Comparison of ENCODE assay signal across 8 cellular contexts in genomic region chr1:153957744-153958110, GRCh38. TPM values are rescaled to one million over a fixed set of nuclear protein-coding genes. Genes with fewer than 3 reads are reported as not detected.
DNase-seq lines count a peak whose midpoint lies in the region; ATAC-seq, FAIRE-seq and TF ChIP-seq lines count a peak whose summit lies in the region.

No MANE protein-coding gene starts in this region.

- ATAC-seq in GM23338 (peak; percentile 21), body of pancreas (no peak), HepG2 (peak; percentile 19), GM21529 (IDR thresholded peaks at IDR 0.05; ENCODE audit: unreplicated experiment) (no peak), GM18873 (IDR thresholded peaks at IDR 0.05; ENCODE audit: low FRiP score, unreplicated experiment) (no peak)

- POLR2A ChIA-PET in OCI-LY7 (lab: Charles Lee): interaction anchor here (2.5 kb wide), 1 partner anchor 9 kb away, joined by 16 read pairs; the partner anchor contains the start of gene CREB3L4
- POLR2A ChIA-PET in HepG2 (lab: Yijun Ruan, JAX): interaction anchor here (1.0 to 7.0 kb wide), 6 partner anchors 9 to 33 kb away, joined by 3 to 89 read pairs (median 14); partner anchors contain the start of genes CREB3L4, DENND4B, JTB and RAB13

- no peaks in the 10 kb centered on the region for H3K9me2 ChIP-seq in GM23338 (ENCODE audit: insufficient read depth)
- no peaks in the 10 kb centered on the region for H3K9me2 ChIP-seq in OCI-LY7 (ENCODE audit: insufficient read depth, low read length)

- H3K4me3 Mint-ChIP-seq in GM23338: peak overlapping the region; percentile 99

- H3K4me1 ChIP-seq in GM23338 (ENCODE audit: insufficient read depth): peaks cover 29% of the 10 kb centered on the region
- peaks cover 43% of the 10 kb centered on the region for H3K4me1 ChIP-seq in OCI-LY7 (ENCODE audit: insufficient read depth, low read length, poor library complexity, severe bottlenecking)
- peaks cover 52% of the 10 kb centered on the region for H3K4me1 ChIP-seq in body of pancreas
- H3K4me1 ChIP-seq in HepG2 (ENCODE audit: insufficient read depth, low read length): peaks cover 70% of the 10 kb centered on the region

- TF ChIP-seq POLR2A in GM12891 (IDR thresholded peaks at IDR 0.05; ENCODE audit: low read depth, low read length) (peak; percentile 85), body of pancreas (IDR thresholded peaks at IDR 0.05) (no peak), HepG2 (IDR thresholded peaks at IDR 0.05; ENCODE audit: insufficient read depth in 1 of 2, low read depth in 2 of 2, low read length in 2 of 2) (no peak)

- H3K9me3 ChIP-seq in OCI-LY7 (ENCODE audit: low read length) (no peaks in the 10 kb centered on the region), body of pancreas (no peaks in the 10 kb centered on the region), HepG2 (ENCODE audit: low read length) (no peaks in the 10 kb centered on the region)

- no peak for TF ChIP-seq RAD21 in HepG2 (CRISPR knock-in tag; IDR thresholded peaks at IDR 0.05)

- H3K4me1 Mint-ChIP-seq in GM23338: peaks cover 44% of the 10 kb centered on the region

- peaks cover 30% of the 10 kb centered on the region for H3K27me3 Mint-ChIP-seq in GM23338 (ENCODE audit: insufficient read depth, low read depth, poor library complexity)

- H4K20me1 ChIP-seq in GM23338 (replicated peaks; ENCODE audit: insufficient read depth): peaks cover 28% of the 10 kb centered on the region
- H4K20me1 ChIP-seq in OCI-LY7 (ENCODE audit: insufficient read depth, low read length): peaks cover 18% of the 10 kb centered on the region
- peaks cover 7% of the 10 kb centered on the region; the same call in 1 of the 2 replicates for H4K20me1 ChIP-seq in HepG2 (ENCODE audit: insufficient read depth, low read length)

- H3K36me3 ChIP-seq in GM23338 (ENCODE audit: insufficient read depth): peaks cover 14% of the 10 kb centered on the region
- peaks cover 35% of the 10 kb centered on the region for H3K36me3 ChIP-seq in OCI-LY7 (ENCODE audit: insufficient read depth, low read length)
- peaks cover 0 to 4% of the 10 kb centered on the region in 2 donors for H3K36me3 ChIP-seq in body of pancreas (replicated peaks in 1 of 2; ENCODE audit: insufficient read depth in 1 of 2, low read depth in 2 of 2)
- peaks cover 0 to 17% of the 10 kb centered on the region in 2 experiments; a peak in 4 of 5 replicates for H3K36me3 ChIP-seq in HepG2 (replicated peaks in 1 of 2; ENCODE audit: control insufficient read depth in 1 of 2, insufficient read depth in 2 of 2, low read length in 2 of 2)

- no peak for DNase-seq in GM12891 (ENCODE audit: insufficient read length, low spot score)
- peak; percentile 63 for DNase-seq in GM23338 (ENCODE audit: low spot score)
- peak; percentile 62 for DNase-seq in OCI-LY7 (ENCODE audit: low spot score)
- no peak for DNase-seq in body of pancreas
- DNase-seq in HepG2 (ENCODE audit: low spot score): no peak

- intact Hi-C loops in OCI-LY7 (cut with micrococcal nuclease; ENCODE audit: unreplicated experiment) (loop anchor here (1.0 kb wide), 1 partner anchor 11 kb away; the partner anchor contains the start of gene DENND4B), body of pancreas (cut with DNase I) (no loop called here), HepG2 (cut with micrococcal nuclease; ENCODE audit: unreplicated experiment) (loop anchor here (5.0 kb wide), 1 partner anchor 35 kb away; the partner anchor contains the start of gene GATAD2B)

- peaks cover 69% of the 10 kb centered on the region for H3K79me2 ChIP-seq in GM23338 (replicated peaks; ENCODE audit: insufficient read depth)
- H3K79me2 ChIP-seq in OCI-LY7 (ENCODE audit: insufficient read depth, low read depth, low read length): peaks cover 48% of the 10 kb centered on the region
- peaks cover 55% of the 10 kb centered on the region for H3K79me2 ChIP-seq in HepG2 (ENCODE audit: insufficient read depth, low read length)

- FAIRE-seq in GM12891 (lab: Jason Lieb, UNC): peak; percentile 95
- FAIRE-seq in HepG2 (lab: Jason Lieb, UNC): no peak

- H3K9me3 Mint-ChIP-seq in GM23338: peaks cover 3% of the 10 kb centered on the region; the same call in 2 of the 3 replicates

- in situ Hi-C loops in HepG2 (cut with HindIII; ENCODE audit: extremely low pct_ligation_motif_present, low pct_unique_long_range_greater_than_20kb): no loop called here

- peak overlapping the region; percentile 98 for H3K27ac Mint-ChIP-seq in GM23338

- CTCF ChIA-PET in OCI-LY7 (lab: Charles Lee; ENCODE audit: unreplicated experiment): no interaction called here
- CTCF ChIA-PET in HepG2 (lab: Yijun Ruan, JAX; ENCODE audit: low intra/inter-chr PET ratio, low total read pairs): interaction anchor here (0.8 kb wide), 1 partner anchor 9 kb away, joined by 3 read pairs; no protein-coding TSS in a partner anchor

- H3K9ac ChIP-seq in HepG2 (ENCODE audit: insufficient read depth, low read depth, low read length): peak overlapping the region; percentile 85

- H2AFZ ChIP-seq in GM23338 (0 out of 2 replicates have a peak overlapping the region, but pooled peaks have one; percentile 7), OCI-LY7 (ENCODE audit: low read length) (peak overlapping the region; percentile 16; the same call in 1 of the 2 replicates), HepG2 (ENCODE audit: low read length) (no peak overlapping the region)

- H3K27me3 ChIP-seq in GM23338 (ENCODE audit: insufficient read depth): no peaks in the 10 kb centered on the region
- no peaks in the 10 kb centered on the region for H3K27me3 ChIP-seq in body of pancreas
- H3K27me3 ChIP-seq in HepG2 (ENCODE audit: control insufficient read depth in 1 of 2, insufficient read depth in 2 of 2, low read length in 2 of 2): peaks cover 0 to 7% of the 10 kb centered on the region in 2 experiments; a peak in 1 of 5 replicates

- peaks cover 42% of the 10 kb centered on the region for H3K36me3 Mint-ChIP-seq in GM23338 (ENCODE audit: low read depth)

- 1 to 2% methylated on average over 13 of the region's 13 CpGs for WGBS in body of pancreas, 2 donors
- WGBS in HepG2 (ENCODE audit: low lambda C conversion rate): under 1% methylated on average over 12 of the region's 13 CpGs

- H3K4me3 ChIP-seq in GM23338: peak overlapping the region; percentile 98
- H3K4me3 ChIP-seq in OCI-LY7 (ENCODE audit: low read depth, low read length, poor library complexity, severe bottlenecking): peak overlapping the region; percentile 87
- H3K4me3 ChIP-seq in body of pancreas: peak overlapping the region; percentile 75 to 97
- peak overlapping the region; percentile 89 to 99 (median 92) for H3K4me3 ChIP-seq in HepG2 (replicated peaks in 1 of 3; ENCODE audit: insufficient read depth in 1 of 3, low read depth in 2 of 3, low read length in 3 of 3)

- H3K27ac ChIP-seq in GM23338 (ENCODE audit: low read depth): peak overlapping the region; percentile 93
- peak overlapping the region; percentile 74 for H3K27ac ChIP-seq in OCI-LY7 (ENCODE audit: low read depth, low read length, poor library complexity, severe bottlenecking)
- H3K27ac ChIP-seq in body of pancreas: peak overlapping the region; percentile 74 to 89 (median 82)
- peak overlapping the region; percentile 75 for H3K27ac ChIP-seq in HepG2 (ENCODE audit: extremely low read length, insufficient read depth, low read length)
- H3K27ac ChIP-seq in temporal lobe (ENCODE audit: low read depth, low read length): peak overlapping the region; percentile 85

- no peak for TF ChIP-seq EP300 in HepG2 (IDR thresholded peaks at IDR 0.05; ENCODE audit: low read depth in 2 of 2, low read length in 2 of 2)
- TF ChIP-seq EP300 in HepG2 (CRISPR knock-in tag; IDR thresholded peaks at IDR 0.05; ENCODE audit: borderline replicate concordance): no peak

- peak overlapping the region; percentile 99 for H3K4me2 ChIP-seq in GM23338
- H3K4me2 ChIP-seq in OCI-LY7 (ENCODE audit: low read length): peak overlapping the region; percentile 97
- peak overlapping the region; percentile 89 for H3K4me2 ChIP-seq in HepG2 (ENCODE audit: low read depth, low read length)

- peaks cover 31% of the 10 kb centered on the region for H3F3A ChIP-seq in GM23338 (replicated peaks; ENCODE audit: low read depth)

- TF ChIP-seq CTCF in GM23338 (conservative IDR thresholded peaks at IDR 0.05; ENCODE audit: low read depth in 2 of 2) (no peak), OCI-LY7 (conservative IDR thresholded peaks at IDR 0.05; ENCODE audit: low read length) (no peak), body of pancreas (IDR thresholded peaks at IDR 0.05) (no peak), HepG2 (CRISPR knock-in tag; IDR thresholded peaks at IDR 0.05) (no peak)

- BruUV-seq in OCI-LY7 (replicated peaks; lab: Mats Ljungman, UMichigan) (no TSS peak), HepG2 (replicated peaks; lab: Mats Ljungman, UMichigan) (no TSS peak)

RNA-seq across cellular contexts. Expression of gene CRTC2, which starts 0.7 kb away (rescaled TPM):
- polyA plus RNA-seq in GM12891 (2012; ENCODE audit: low read depth, missing spikeins): 55.7 TPM
- 7.4 and 10.6 TPM in 2 replicates for total RNA-seq in GM23338 (2014; rRNA removed; shearing (Covaris generic))
- polyA plus RNA-seq in GM23338 (2016; fragmentation: Nextera tagmentation; extraction: Ambion mirVana) (18.3 and 20.7 TPM in 2 replicates), HepG2 (2011; rRNA removed) (24.2 and 26.7 TPM in 2 replicates)
- total RNA-seq in OCI-LY7 (2014; rRNA removed; shearing (Covaris generic)): 15.6 and 29.1 TPM in 2 replicates
- total RNA-seq in OCI-LY7 (2022) (65.6 and 67.9 TPM in 2 replicates), body of pancreas (10 to 100 TPM; 15.2 to 15.8 TPM), HepG2 (2016; rRNA removed; fragmentation: Illumina TruSeq; extraction: Trizol) (4.0 and 6.1 TPM in 2 replicates), temporal lobe (2.7 TPM)
- total RNA-seq in HepG2 (2016; cell fraction: cytosol; rRNA removed; fragmentation: Illumina TruSeq; extraction: Trizol; ENCODE audit: low read depth): 3.0 and 4.2 TPM in 2 replicates
- total RNA-seq in HepG2 (2016; cell fraction: insoluble cytoplasmic fraction; rRNA removed; fragmentation: Illumina TruSeq; extraction: Trizol): 3.1 and 5.5 TPM in 2 replicates
- 5.2 and 6.7 TPM in 2 replicates for total RNA-seq in HepG2 (2016; cell fraction: membrane; rRNA removed; fragmentation: Illumina TruSeq; extraction: Trizol)
- total RNA-seq in HepG2 (2016; cell fraction: nucleus; rRNA removed; fragmentation: Illumina TruSeq; extraction: Trizol): 7.2 and 9.2 TPM in 2 replicates
- 10.1 and 12.6 TPM in 2 replicates for polyA plus RNA-seq in HepG2 (2011; cell fraction: cytosol; rRNA removed)
- polyA plus RNA-seq in HepG2 (2011; cell fraction: nucleus; rRNA removed): 47.3 and 47.5 TPM in 2 replicates
- polyA plus RNA-seq in HepG2 (2012): 14.5 and 18.4 TPM in 2 replicates
- polyA plus RNA-seq in HepG2 (2016; cell fraction: cytosol; fragmentation: Illumina TruSeq; extraction: Trizol; ENCODE audit: low read depth): 4.5 and 4.8 TPM in 2 replicates
- polyA plus RNA-seq in HepG2 (2016; cell fraction: insoluble cytoplasmic fraction; fragmentation: Illumina TruSeq; extraction: Trizol; ENCODE audit: low read depth): 9.2 and 10.0 TPM in 2 replicates
- polyA plus RNA-seq in HepG2 (2016; cell fraction: membrane; fragmentation: Illumina TruSeq; extraction: Trizol; ENCODE audit: low read depth): 9.6 and 10.4 TPM in 2 replicates
- polyA plus RNA-seq in HepG2 (2016; cell fraction: nucleus; fragmentation: Illumina TruSeq; extraction: Trizol; ENCODE audit: insufficient read depth, low read depth): 37.9 and 40.4 TPM in 2 replicates
- 40.4 and 54.2 TPM in 2 replicates for polyA minus RNA-seq in HepG2 (2011; rRNA and poly(A)+ RNA removed; ENCODE audit: low replicate concordance)
- 9.1 and 10.3 TPM in 2 replicates for polyA minus RNA-seq in HepG2 (2011; cell fraction: cytosol; rRNA and poly(A)+ RNA removed)
- polyA minus RNA-seq in HepG2 (2011; cell fraction: nucleus; rRNA and poly(A)+ RNA removed): 20.5 and 25.0 TPM in 2 replicates

RNA-seq across cellular contexts. Expression of gene SLC39A1, which starts 5.6 kb away (rescaled TPM):
- polyA plus RNA-seq in GM12891 (2012; ENCODE audit: low read depth, missing spikeins): 54.0 TPM
- 218 and 220 TPM in 2 replicates for total RNA-seq in GM23338 (2014; rRNA removed; shearing (Covaris generic))
- 87.3 and 91.3 TPM in 2 replicates for polyA plus RNA-seq in GM23338 (2016; fragmentation: Nextera tagmentation; extraction: Ambion mirVana)
- 44.2 and 45.5 TPM in 2 replicates for total RNA-seq in OCI-LY7 (2014; rRNA removed; shearing (Covaris generic))
- total RNA-seq in OCI-LY7 (2022): 32.7 and 41.6 TPM in 2 replicates
- total RNA-seq in body of pancreas: 10 to 100 TPM; 30.7 to 35.5 TPM
- 47.5 and 78.4 TPM in 2 replicates for total RNA-seq in HepG2 (2016; rRNA removed; fragmentation: Illumina TruSeq; extraction: Trizol)
- total RNA-seq in HepG2 (2016; cell fraction: cytosol; rRNA removed; fragmentation: Illumina TruSeq; extraction: Trizol; ENCODE audit: low read depth): 18.4 and 21.0 TPM in 2 replicates
- total RNA-seq in HepG2 (2016; cell fraction: insoluble cytoplasmic fraction; rRNA removed; fragmentation: Illumina TruSeq; extraction: Trizol): 44.8 and 83.0 TPM in 2 replicates
- 48.8 and 53.3 TPM in 2 replicates for total RNA-seq in HepG2 (2016; cell fraction: membrane; rRNA removed; fragmentation: Illumina TruSeq; extraction: Trizol)
- 62.5 and 68.3 TPM in 2 replicates for total RNA-seq in HepG2 (2016; cell fraction: nucleus; rRNA removed; fragmentation: Illumina TruSeq; extraction: Trizol)
- 71.2 and 80.5 TPM in 2 replicates for polyA plus RNA-seq in HepG2 (2011; rRNA removed)
- polyA plus RNA-seq in HepG2 (2011; cell fraction: cytosol; rRNA removed): 85.8 and 89.3 TPM in 2 replicates
- polyA plus RNA-seq in HepG2 (2011; cell fraction: nucleus; rRNA removed): 45.4 and 53.1 TPM in 2 replicates
- 45.9 and 65.4 TPM in 2 replicates for polyA plus RNA-seq in HepG2 (2012)
- polyA plus RNA-seq in HepG2 (2016; cell fraction: cytosol; fragmentation: Illumina TruSeq; extraction: Trizol; ENCODE audit: low read depth): 17.5 and 20.5 TPM in 2 replicates
- polyA plus RNA-seq in HepG2 (2016; cell fraction: insoluble cytoplasmic fraction; fragmentation: Illumina TruSeq; extraction: Trizol; ENCODE audit: low read depth): 42.6 and 45.0 TPM in 2 replicates
- 36.5 and 40.5 TPM in 2 replicates for polyA plus RNA-seq in HepG2 (2016; cell fraction: membrane; fragmentation: Illumina TruSeq; extraction: Trizol; ENCODE audit: low read depth)
- 87.4 and 101 TPM in 2 replicates for polyA plus RNA-seq in HepG2 (2016; cell fraction: nucleus; fragmentation: Illumina TruSeq; extraction: Trizol; ENCODE audit: insufficient read depth, low read depth)
- 112 and 159 TPM in 2 replicates for polyA minus RNA-seq in HepG2 (2011; rRNA and poly(A)+ RNA removed; ENCODE audit: low replicate concordance)
- polyA minus RNA-seq in HepG2 (2011; cell fraction: cytosol; rRNA and poly(A)+ RNA removed): 38.9 and 39.9 TPM in 2 replicates
- polyA minus RNA-seq in HepG2 (2011; cell fraction: nucleus; rRNA and poly(A)+ RNA removed): 14.5 and 19.6 TPM in 2 replicates
- total RNA-seq in temporal lobe: 21.6 TPM

RNA-seq across cellular contexts. Expression of gene CREB3L4, which starts 10.0 kb away (rescaled TPM):
- polyA plus RNA-seq in GM12891 (2012; ENCODE audit: low read depth, missing spikeins): 10.8 TPM
- 21.3 and 26.8 TPM in 2 replicates for total RNA-seq in GM23338 (2014; rRNA removed; shearing (Covaris generic))
- polyA plus RNA-seq in GM23338 (2016; fragmentation: Nextera tagmentation; extraction: Ambion mirVana): 16.7 and 19.3 TPM in 2 replicates
- total RNA-seq in OCI-LY7 (2014; rRNA removed; shearing (Covaris generic)): 17.0 and 17.4 TPM in 2 replicates
- total RNA-seq in OCI-LY7 (2022): 28.2 and 32.0 TPM in 2 replicates
- 10 to 100 TPM in 1 of 2 donors, under 1 TPM in 1; 0.66 to 14.0 TPM for total RNA-seq in body of pancreas
- total RNA-seq in HepG2 (2016; rRNA removed; fragmentation: Illumina TruSeq; extraction: Trizol): 7.8 and 9.9 TPM in 2 replicates
- 2.6 and 3.2 TPM in 2 replicates for total RNA-seq in HepG2 (2016; cell fraction: cytosol; rRNA removed; fragmentation: Illumina TruSeq; extraction: Trizol; ENCODE audit: low read depth)
- 8.3 and 10.7 TPM in 2 replicates for total RNA-seq in HepG2 (2016; cell fraction: insoluble cytoplasmic fraction; rRNA removed; fragmentation: Illumina TruSeq; extraction: Trizol)
- total RNA-seq in HepG2 (2016; cell fraction: membrane; rRNA removed; fragmentation: Illumina TruSeq; extraction: Trizol): 6.5 and 7.8 TPM in 2 replicates
- total RNA-seq in HepG2 (2016; cell fraction: nucleus; rRNA removed; fragmentation: Illumina TruSeq; extraction: Trizol): 8.4 and 9.8 TPM in 2 replicates
- 17.4 and 18.7 TPM in 2 replicates for polyA plus RNA-seq in HepG2 (2011; rRNA removed)
- polyA plus RNA-seq in HepG2 (2011; cell fraction: cytosol; rRNA removed): 13.1 and 18.4 TPM in 2 replicates
- polyA plus RNA-seq in HepG2 (2011; cell fraction: nucleus; rRNA removed): 36.4 and 41.3 TPM in 2 replicates
- 9.7 and 10.7 TPM in 2 replicates for polyA plus RNA-seq in HepG2 (2012)
- polyA plus RNA-seq in HepG2 (2016; cell fraction: cytosol; fragmentation: Illumina TruSeq; extraction: Trizol; ENCODE audit: low read depth): 2.0 and 2.6 TPM in 2 replicates
- polyA plus RNA-seq in HepG2 (2016; cell fraction: insoluble cytoplasmic fraction; fragmentation: Illumina TruSeq; extraction: Trizol; ENCODE audit: low read depth): 8.4 and 10.9 TPM in 2 replicates
- polyA plus RNA-seq in HepG2 (2016; cell fraction: membrane; fragmentation: Illumina TruSeq; extraction: Trizol; ENCODE audit: low read depth): 4.1 and 6.4 TPM in 2 replicates
- polyA plus RNA-seq in HepG2 (2016; cell fraction: nucleus; fragmentation: Illumina TruSeq; extraction: Trizol; ENCODE audit: insufficient read depth, low read depth): 15.7 and 16.0 TPM in 2 replicates
- 22.4 and 31.3 TPM in 2 replicates for polyA minus RNA-seq in HepG2 (2011; rRNA and poly(A)+ RNA removed; ENCODE audit: low replicate concordance)
- 5.7 and 9.4 TPM in 2 replicates for polyA minus RNA-seq in HepG2 (2011; cell fraction: cytosol; rRNA and poly(A)+ RNA removed)
- 10.2 and 12.7 TPM in 2 replicates for polyA minus RNA-seq in HepG2 (2011; cell fraction: nucleus; rRNA and poly(A)+ RNA removed)
- total RNA-seq in temporal lobe: 6.4 TPM

RNA-seq across cellular contexts. Expression of gene DENND4B, which starts 11.2 kb away (rescaled TPM):
- polyA plus RNA-seq in GM12891 (2012; ENCODE audit: low read depth, missing spikeins): 32.4 TPM
- total RNA-seq in GM23338 (2014; rRNA removed; shearing (Covaris generic)): 33.3 and 57.0 TPM in 2 replicates
- polyA plus RNA-seq in GM23338 (2016; fragmentation: Nextera tagmentation; extraction: Ambion mirVana) (24.9 and 29.4 TPM in 2 replicates), HepG2 (2011; rRNA removed) (20.3 and 24.3 TPM in 2 replicates)
- 41.8 and 50.5 TPM in 2 replicates for total RNA-seq in OCI-LY7 (2014; rRNA removed; shearing (Covaris generic))
- total RNA-seq in OCI-LY7 (2022) (160 and 164 TPM in 2 replicates), body of pancreas (10 to 100 TPM; 33.2 to 54.7 TPM), HepG2 (2016; rRNA removed; fragmentation: Illumina TruSeq; extraction: Trizol) (8.7 and 15.1 TPM in 2 replicates), temporal lobe (15.2 TPM)
- 9.7 and 9.9 TPM in 2 replicates for total RNA-seq in HepG2 (2016; cell fraction: cytosol; rRNA removed; fragmentation: Illumina TruSeq; extraction: Trizol; ENCODE audit: low read depth)
- 7.7 and 18.1 TPM in 2 replicates for total RNA-seq in HepG2 (2016; cell fraction: insoluble cytoplasmic fraction; rRNA removed; fragmentation: Illumina TruSeq; extraction: Trizol)
- total RNA-seq in HepG2 (2016; cell fraction: membrane; rRNA removed; fragmentation: Illumina TruSeq; extraction: Trizol): 7.2 and 8.2 TPM in 2 replicates
- 23.7 and 25.9 TPM in 2 replicates for total RNA-seq in HepG2 (2016; cell fraction: nucleus; rRNA removed; fragmentation: Illumina TruSeq; extraction: Trizol)
- 6.5 and 10.3 TPM in 2 replicates for polyA plus RNA-seq in HepG2 (2011; cell fraction: cytosol; rRNA removed)
- 178 and 239 TPM in 2 replicates for polyA plus RNA-seq in HepG2 (2011; cell fraction: nucleus; rRNA removed)
- 17.2 and 21.8 TPM in 2 replicates for polyA plus RNA-seq in HepG2 (2012)
- polyA plus RNA-seq in HepG2 (2016; cell fraction: cytosol; fragmentation: Illumina TruSeq; extraction: Trizol; ENCODE audit: low read depth): 1.4 and 1.6 TPM in 2 replicates
- 10.3 and 15.7 TPM in 2 replicates for polyA plus RNA-seq in HepG2 (2016; cell fraction: insoluble cytoplasmic fraction; fragmentation: Illumina TruSeq; extraction: Trizol; ENCODE audit: low read depth)
- 4.1 and 5.2 TPM in 2 replicates for polyA plus RNA-seq in HepG2 (2016; cell fraction: membrane; fragmentation: Illumina TruSeq; extraction: Trizol; ENCODE audit: low read depth)
- polyA plus RNA-seq in HepG2 (2016; cell fraction: nucleus; fragmentation: Illumina TruSeq; extraction: Trizol; ENCODE audit: insufficient read depth, low read depth): 75.3 and 79.3 TPM in 2 replicates
- 60.1 and 65.7 TPM in 2 replicates for polyA minus RNA-seq in HepG2 (2011; rRNA and poly(A)+ RNA removed; ENCODE audit: low replicate concordance)
- polyA minus RNA-seq in HepG2 (2011; cell fraction: cytosol; rRNA and poly(A)+ RNA removed): 7.4 and 8.5 TPM in 2 replicates
- polyA minus RNA-seq in HepG2 (2011; cell fraction: nucleus; rRNA and poly(A)+ RNA removed): 66.1 and 70.7 TPM in 2 replicates

RNA-seq across cellular contexts. Expression of gene JTB, which starts 19.7 kb away (rescaled TPM):
- 127 TPM for polyA plus RNA-seq in GM12891 (2012; ENCODE audit: low read depth, missing spikeins)
- total RNA-seq in GM23338 (2014; rRNA removed; shearing (Covaris generic)): 179 and 208 TPM in 2 replicates
- polyA plus RNA-seq in GM23338 (2016; fragmentation: Nextera tagmentation; extraction: Ambion mirVana) (139 and 140 TPM in 2 replicates), HepG2 (2011; rRNA removed) (90.3 and 96.7 TPM in 2 replicates)
- 169 and 178 TPM in 2 replicates for total RNA-seq in OCI-LY7 (2014; rRNA removed; shearing (Covaris generic))
- total RNA-seq in OCI-LY7 (2022) (107 and 124 TPM in 2 replicates), body of pancreas (100 to 1,000 TPM; 151 to 177 TPM), HepG2 (2016; rRNA removed; fragmentation: Illumina TruSeq; extraction: Trizol) (66.8 and 99.2 TPM in 2 replicates), temporal lobe (49.2 TPM)
- 360 and 420 TPM in 2 replicates for total RNA-seq in HepG2 (2016; cell fraction: cytosol; rRNA removed; fragmentation: Illumina TruSeq; extraction: Trizol; ENCODE audit: low read depth)
- total RNA-seq in HepG2 (2016; cell fraction: insoluble cytoplasmic fraction; rRNA removed; fragmentation: Illumina TruSeq; extraction: Trizol): 56.2 and 94.9 TPM in 2 replicates
- 294 and 339 TPM in 2 replicates for total RNA-seq in HepG2 (2016; cell fraction: membrane; rRNA removed; fragmentation: Illumina TruSeq; extraction: Trizol)
- total RNA-seq in HepG2 (2016; cell fraction: nucleus; rRNA removed; fragmentation: Illumina TruSeq; extraction: Trizol): 49.2 and 54.2 TPM in 2 replicates
- polyA plus RNA-seq in HepG2 (2011; cell fraction: cytosol; rRNA removed): 113 and 147 TPM in 2 replicates
- 63.3 and 75.8 TPM in 2 replicates for polyA plus RNA-seq in HepG2 (2011; cell fraction: nucleus; rRNA removed)
- polyA plus RNA-seq in HepG2 (2012): 63.8 and 72.9 TPM in 2 replicates
- 451 and 524 TPM in 2 replicates for polyA plus RNA-seq in HepG2 (2016; cell fraction: cytosol; fragmentation: Illumina TruSeq; extraction: Trizol; ENCODE audit: low read depth)
- polyA plus RNA-seq in HepG2 (2016; cell fraction: insoluble cytoplasmic fraction; fragmentation: Illumina TruSeq; extraction: Trizol; ENCODE audit: low read depth): 64.3 and 74.6 TPM in 2 replicates
- polyA plus RNA-seq in HepG2 (2016; cell fraction: membrane; fragmentation: Illumina TruSeq; extraction: Trizol; ENCODE audit: low read depth): 289 and 331 TPM in 2 replicates
- 87.8 and 94.9 TPM in 2 replicates for polyA plus RNA-seq in HepG2 (2016; cell fraction: nucleus; fragmentation: Illumina TruSeq; extraction: Trizol; ENCODE audit: insufficient read depth, low read depth)
- polyA minus RNA-seq in HepG2 (2011; rRNA and poly(A)+ RNA removed; ENCODE audit: low replicate concordance): 39.7 and 118 TPM in 2 replicates
- polyA minus RNA-seq in HepG2 (2011; cell fraction: cytosol; rRNA and poly(A)+ RNA removed): 23.9 and 26.3 TPM in 2 replicates
- polyA minus RNA-seq in HepG2 (2011; cell fraction: nucleus; rRNA and poly(A)+ RNA removed): 16.4 and 19.4 TPM in 2 replicates

Comparison
In these comparisons a context has a peak if more than half of its experiments do, and no peak if none do; other contexts are left out.
1. DNase-seq: peak in GM23338 (single experiment) and OCI-LY7 (single experiment); none in GM12891 (single experiment), body of pancreas (0 of 4) and HepG2 (single experiment).
2. ATAC-seq: peak in GM23338 (single experiment) and HepG2 (single experiment); none in body of pancreas (single experiment), GM21529 (single experiment) and GM18873 (single experiment).
3. Peak in every context shown above with its lines, with median percentiles within 50 percentile points of each other: H3K27ac ChIP-seq, H3K4me2 ChIP-seq and H3K4me3 ChIP-seq.